9 cellular contexts compared by ENCODE assay signal in genomic region chr2:237699870-237700582, GRCh38.
DNase-seq lines count a peak whose midpoint lies in the region; ATAC-seq and TF ChIP-seq lines count a peak whose summit lies in the region.
"Had no signal": no experiment of that assay in that cellular context is flagged by ENCODE, and none has a peak within 500 bp of the region (broad histone marks: within the 10 kb centered on the region; RNA-seq: fewer than 3 reads in every experiment).

No MANE protein-coding gene starts in this region.

- H3K27me3 Mint-ChIP-seq in chondrocyte (ENCODE audit: low read depth), result no peaks in the 10 kb centered on the region

- POLR2A ChIA-PET in IMR-90 (lab: Charles Lee; ENCODE audit: unreplicated experiment), result no interaction called here

- peaks cover 97% of the 10 kb centered on the region for H3K4me1 Mint-ChIP-seq in chondrocyte (ENCODE audit: low read depth)

- no peak overlapping the region; the same call in 1 of the 2 replicates for H4K91ac ChIP-seq in IMR-90 (ENCODE audit: insufficient read depth, low read depth, low read length)

- H4K8ac ChIP-seq in IMR-90 (ENCODE audit: low read depth in 2 of 2, low read length in 2 of 2), result peak overlapping the region in 1 of 2 experiments; percentile 37; a peak in 1 of 4 replicates

- no peak for DNase-seq in IMR-90
- no peak for DNase-seq in chondrocyte (ENCODE audit: low spot score)
- no peak for DNase-seq in hippocampal formation (lab: John Stamatoyannopoulos, UW)
- no peak for DNase-seq in GDM1 (lab: John Stamatoyannopoulos, UW)
- DNase-seq: PC-9 had no signal

- H3K4me2 ChIP-seq in IMR-90 (ENCODE audit: low read depth, low read length), result no peak overlapping the region
- H3K4me2 ChIP-seq: PC-9 had no signal

- H3K9ac ChIP-seq in IMR-90 (ENCODE audit: low read depth, low read length), result no peak overlapping the region

- H3K4me1 ChIP-seq in ACC112 (ENCODE audit: control insufficient read depth, insufficient read depth, low read length, unreplicated experiment), result peaks cover 80% of the 10 kb centered on the region
- peaks cover 64% of the 10 kb centered on the region for H3K4me1 ChIP-seq in IMR-90 (ENCODE audit: control insufficient read depth, insufficient read depth, low read length)
- peaks cover 77 to 84% of the 10 kb centered on the region in 2 donors for H3K4me1 ChIP-seq in muscle layer of duodenum (ENCODE audit: control insufficient read depth in 1 of 2, insufficient read depth in 2 of 2, low read length in 2 of 2)

- TF ChIP-seq RAD21 in IMR-90 (IDR thresholded peaks at IDR 0.05; ENCODE audit: low read length), result no peak

- no peak for ATAC-seq in IMR-90 (ENCODE audit: low read depth)
- no peak for ATAC-seq in activated CD4-positive, CD25-positive, alpha-beta regulatory T cell treated with anti-CD3 and anti-CD28 coated beads, Interleukin-2, amount 50 U/mL, for 24 hours
- no peak for ATAC-seq in GM19035 (IDR thresholded peaks at IDR 0.05; ENCODE audit: unreplicated experiment)

- in situ Hi-C loops in IMR-90 (cut with MboI; ENCODE audit: low sequenced_read_pairs), result no loop called here

- H2BK20ac ChIP-seq in IMR-90 (ENCODE audit: low read depth, low read length), result no peak overlapping the region; the same call in 1 of the 2 replicates

- H3K9me3 ChIP-seq in IMR-90 (ENCODE audit: control insufficient read depth, insufficient read depth, low read length) (no peaks in the 10 kb centered on the region), muscle layer of duodenum (ENCODE audit: control insufficient read depth in 1 of 2, low read length in 2 of 2) (no peaks in the 10 kb centered on the region)

- peak overlapping the region; percentile 44 for H3K4me3 Mint-ChIP-seq in chondrocyte (ENCODE audit: unreplicated experiment)

- no peak overlapping the region for H3K18ac ChIP-seq in IMR-90 (ENCODE audit: low read depth, low read length)

- peak overlapping the region; percentile 76 for H3K23ac ChIP-seq in IMR-90 (ENCODE audit: low read depth, low read length)

- H3K14ac ChIP-seq in IMR-90 (replicated peaks; ENCODE audit: low read depth, low read length), result peak overlapping the region; percentile 37

- 0 out of 3 replicates have a peak overlapping the region, but pooled peaks have one; percentile 14 for H2BK15ac ChIP-seq in IMR-90 (ENCODE audit: low read depth, low read length)

- H3K9me1 ChIP-seq in IMR-90 (ENCODE audit: insufficient read depth, low read length), result peaks cover 48% of the 10 kb centered on the region

- H3K79me2 ChIP-seq in ACC112 (ENCODE audit: control insufficient read depth, insufficient read depth, low read length, unreplicated experiment), result peaks cover 88% of the 10 kb centered on the region

- peak overlapping the region; percentile 30 for H2AK9ac ChIP-seq in IMR-90 (replicated peaks; ENCODE audit: low read depth, low read length, poor library complexity)

- H2AFZ ChIP-seq in ACC112 (ENCODE audit: low read length, unreplicated experiment) (no peak overlapping the region), IMR-90 (replicated peaks; ENCODE audit: low read length, poor library complexity) (no peak overlapping the region)
- H2AFZ ChIP-seq: PC-9 had no signal

- H3K36me3 ChIP-seq in ACC112 (ENCODE audit: insufficient read depth, low read length), result no peaks in the 10 kb centered on the region
- H3K36me3 ChIP-seq in IMR-90 (ENCODE audit: control insufficient read depth, insufficient read depth, low read length), result no peaks in the 10 kb centered on the region
- no peaks in the 10 kb centered on the region for H3K36me3 ChIP-seq in muscle layer of duodenum (ENCODE audit: control insufficient read depth in 1 of 2, insufficient read depth in 2 of 2, low read length in 2 of 2)

- no peak overlapping the region for H2BK120ac ChIP-seq in IMR-90 (ENCODE audit: low read depth, low read length)

- H4K5ac ChIP-seq in IMR-90 (ENCODE audit: low read depth, low read length), result no peak overlapping the region

- H3K36me3 Mint-ChIP-seq in chondrocyte (ENCODE audit: low read depth), result no peaks in the 10 kb centered on the region

- H3K9me3 Mint-ChIP-seq in chondrocyte (ENCODE audit: low read depth), result no peaks in the 10 kb centered on the region

- intact Hi-C loops in IMR-90 (cut with micrococcal nuclease), result no loop called here

- no TSS peak for BruUV-seq in IMR-90 (replicated peaks; lab: Mats Ljungman, UMichigan)

- dilution Hi-C loops in IMR-90 (cut with HindIII; ENCODE audit: low sequenced_read_pairs, unreplicated experiment), result no loop called here

- H3K56ac ChIP-seq in IMR-90 (ENCODE audit: extremely low read depth, insufficient read depth, low read length), result no peak overlapping the region

- 75% methylated on average over 4 of the region's 21 CpGs; no CpG with 5 or more reads in 1 of the 2 experiments for WGBS in IMR-90 (ENCODE audit: extremely low coverage in 2 of 2, insufficient read length in 1 of 2), 2 experiments

- peak overlapping the region; percentile 78; the same call in 1 of the 2 replicates for H3K27ac ChIP-seq in ACC112 (ENCODE audit: low read depth, low read length)
- H3K27ac ChIP-seq in IMR-90 (ENCODE audit: insufficient read depth, low read length), result no peak overlapping the region
- peak overlapping the region; percentile 94 for H3K27ac ChIP-seq in muscle layer of duodenum (ENCODE audit: low read length)
- H3K27ac ChIP-seq: PC-9 had no signal

- peak overlapping the region; percentile 50; the same call in 1 of the 2 replicates for H2AK5ac ChIP-seq in IMR-90 (ENCODE audit: low read depth, low read length)

- H3K27me3 ChIP-seq in ACC112 (ENCODE audit: insufficient read depth, low read length) (no peaks in the 10 kb centered on the region), IMR-90 (ENCODE audit: control insufficient read depth, insufficient read depth, low read length) (no peaks in the 10 kb centered on the region), muscle layer of duodenum (ENCODE audit: low read depth, low read length) (no peaks in the 10 kb centered on the region)

- H2BK5ac ChIP-seq in IMR-90 (ENCODE audit: low read depth, low read length, poor library complexity, severe bottlenecking), result peak overlapping the region; percentile 34

- H3K4me3 ChIP-seq in ACC112 (ENCODE audit: low read depth, low read length), result no peak overlapping the region
- no peak overlapping the region for H3K4me3 ChIP-seq in IMR-90 (ENCODE audit: insufficient read depth, low read depth, low read length)
- peak overlapping the region in 1 of 2 donors; percentile 34 for H3K4me3 ChIP-seq in muscle layer of duodenum (ENCODE audit: low read depth in 1 of 2, low read length in 2 of 2)
- H3K4me3 ChIP-seq: PC-9 had no signal

- peaks cover 10 to 87% of the 10 kb centered on the region in 2 experiments; a peak in 3 of 4 replicates for H3K79me1 ChIP-seq in IMR-90 (ENCODE audit: low read depth in 1 of 2, low read length in 2 of 2)

- TF ChIP-seq CTCF in IMR-90 (conservative IDR thresholded peaks at IDR 0.05; ENCODE audit: low read depth, low read length) (no peak), chondrocyte (IDR thresholded peaks at IDR 0.05) (no peak)

- H4K20me1 ChIP-seq in IMR-90 (ENCODE audit: insufficient read depth, low read length), result peaks cover 95% of the 10 kb centered on the region

- H3K27ac Mint-ChIP-seq in chondrocyte (ENCODE audit: unreplicated experiment), result peak overlapping the region; percentile 99

- CTCF ChIA-PET in IMR-90 (lab: Yijun Ruan, JAX), result interaction anchor here (0.8 to 1.4 kb wide), 2 partner anchors 29 to 46 kb away, joined by 3 to 4 read pairs; no protein-coding TSS in a partner anchor

- no peak for TF ChIP-seq POLR2A in IMR-90 (IDR thresholded peaks at IDR 0.05; ENCODE audit: low read depth, low read length)

- H3K4ac ChIP-seq in IMR-90 (ENCODE audit: low read depth, low read length), result 0 out of 2 replicates have a peak overlapping the region, but pooled peaks have one; percentile 54

TF ChIP-seq in IMR-90, 13 proteins besides CTCF, POLR2A, EP300 and RAD21:
- TF ChIP-seq BHLHE40 (IDR thresholded peaks at IDR 0.05; ENCODE audit: low read depth, low read length), result no peak
- TF ChIP-seq MXI1 (IDR thresholded peaks at IDR 0.05; ENCODE audit: borderline replicate concordance, low read depth, low read length), result no peak
- no peak for TF ChIP-seq FOS (IDR thresholded peaks at IDR 0.05; ENCODE audit: low read depth, low read length)
- TF ChIP-seq CEBPB (IDR thresholded peaks at IDR 0.05; ENCODE audit: low read depth, low read length), result no peak
- no peak for TF ChIP-seq SMC3 (IDR thresholded peaks at IDR 0.05; ENCODE audit: low read depth, low read length)
- TF ChIP-seq MAFK (IDR thresholded peaks at IDR 0.05; ENCODE audit: low read depth, low read length), result no peak
- no peak for TF ChIP-seq ELK1 (IDR thresholded peaks at IDR 0.05; ENCODE audit: borderline replicate concordance, low read depth, low read length)
- TF ChIP-seq RFX5 (IDR thresholded peaks at IDR 0.05; ENCODE audit: low read depth, low read length), result no peak
- no peak for TF ChIP-seq USF2 (IDR thresholded peaks at IDR 0.05; ENCODE audit: low read depth, low read length)
- no peak for TF ChIP-seq RCOR1 (IDR thresholded peaks at IDR 0.05; ENCODE audit: insufficient replicate concordance, low read length)
- TF ChIP-seq MAZ (IDR thresholded peaks at IDR 0.05; ENCODE audit: borderline replicate concordance, low read depth, low read length), result no peak
- no peak for TF ChIP-seq NFE2L2 (IDR thresholded peaks at IDR 0.05; ENCODE audit: low read depth, low read length)
- no peak for TF ChIP-seq CHD1 (IDR thresholded peaks at IDR 0.05; ENCODE audit: low read depth, low read length)
